Comparison of ENCODE assay signal across 27 cellular contexts in the genomic region with DNA sequence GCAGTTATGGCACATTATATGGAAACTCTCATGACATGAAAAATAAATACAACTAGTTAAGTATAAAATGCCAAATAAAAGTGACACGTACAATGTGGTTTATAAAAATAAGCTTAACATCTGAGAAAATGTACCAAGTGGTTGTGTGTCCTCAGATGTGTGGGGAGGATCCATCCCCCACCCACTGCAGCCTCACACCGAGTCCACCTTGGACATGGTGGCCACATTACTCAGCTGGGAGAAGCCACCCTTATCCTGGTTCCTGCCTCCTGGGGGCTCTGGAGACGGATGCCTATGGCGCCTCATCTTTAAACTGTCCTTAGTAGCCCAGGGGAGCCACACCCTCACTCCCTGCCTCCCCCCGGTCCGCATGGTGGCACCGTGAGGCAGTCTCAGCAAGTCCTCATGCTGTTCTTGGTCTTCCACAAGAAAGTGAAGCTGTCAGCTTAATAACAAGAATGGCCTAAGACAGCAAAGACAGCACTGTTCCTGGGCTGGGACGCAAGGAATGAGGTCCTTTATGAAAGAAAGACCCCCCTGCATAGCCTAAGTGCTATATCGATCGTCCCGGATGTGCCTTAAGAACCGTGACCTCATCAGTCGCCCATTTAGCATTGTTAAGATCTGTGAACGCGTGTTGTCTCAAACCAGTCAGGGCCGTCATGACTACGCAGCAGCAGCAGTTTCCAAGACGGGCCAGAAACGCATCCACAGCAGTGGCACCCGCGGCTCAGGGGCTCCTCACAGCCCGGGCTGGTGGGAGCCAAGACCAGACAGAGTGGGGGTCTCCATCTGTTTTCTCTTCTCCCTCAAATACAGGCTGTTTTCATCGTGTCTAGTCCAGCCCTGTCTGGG.
"Had no signal": no experiment of that assay in that cellular context is flagged by ENCODE, and none has a peak within 500 bp of the region (broad histone marks: within the 10 kb centered on the region; RNA-seq: fewer than 3 reads in every experiment).

No MANE protein-coding gene starts in this region.

- H3K27ac Mint-ChIP-seq: activated CD4-positive, alpha-beta memory T cell treated with anti-CD3 and anti-CD28 coated beads for 36 hours; activated naive CD4-positive, alpha-beta T cell treated with anti-CD3 and anti-CD28 coated beads for 36 hours; activated T-helper 1 cell treated with anti-CD3 and anti-CD28 coated beads, Interleukin-12 subunit alpha, Interleukin-12 subunit beta, Interleukin-2, Interleukin-4 antibody, amounts not matched to agents 30 ng/mL and 10 ng/mL and 1 ng/mL, durations not matched to agents 14 hours and 24 hours and 36 hours; dendritic cell treated with granulocyte-macrophage colony-stimulating factor and Interleukin-4, amounts not matched to agents 40 ng/mL and 50 ng/mL, for 4 days; memory B cell; natural killer cell had no signal

- ATAC-seq: left cardiac atrium; natural killer cell; sciatic nerve; stimulated activated naive B cell treated with anti-CD40 and anti-IgM and Interleukin-4, amounts not matched to agents 10 μg/mL and 1 μg/mL and 100 μg/mL, for 72 hours had no signal

- H3K9me3 ChIP-seq: testis had no signal

- H3K36me3 Mint-ChIP-seq: natural killer cell had no signal

- H3K27me3 ChIP-seq: testis had no signal

- H3K27ac ChIP-seq: epithelial cell of prostate had no signal

- H3K4me1 Mint-ChIP-seq: memory B cell; natural killer cell; stimulated activated naive B cell treated with anti-CD40 and anti-IgM and Interleukin-4, amounts not matched to agents 10 μg/mL and 1 μg/mL and 100 μg/mL, for 72 hours had no signal

- DNase-seq: activated CD4-positive, alpha-beta memory T cell treated with anti-CD3 and anti-CD28 coated beads for 36 hours; activated CD4-positive, alpha-beta T cell treated with anti-CD3 and anti-CD28 coated beads for 4 hours; activated CD4-positive, CD25-positive, alpha-beta regulatory T cell; activated CD8-positive, alpha-beta memory T cell treated with anti-CD3 and anti-CD28 coated beads, Interleukin-2, amount 50 U/mL, for 4 hours; activated effector memory CD4-positive, alpha-beta T cell treated with anti-CD3 and anti-CD28 coated beads, Interleukin-2, amount 50 U/mL, for 16 hours; activated naive CD4-positive, alpha-beta T cell treated with anti-CD3 and anti-CD28 coated beads for 36 hours; activated T-cell treated with anti-CD3 and anti-CD28 coated beads, Interleukin-2, amount 50 U/mL, for 1 hour; amniotic stem cell; caudate nucleus; effector CD4-positive, alpha-beta T cell; left cardiac atrium; natural killer cell; stimulated activated CD4-positive, alpha-beta T cell treated with anti-CD3 and anti-CD28 coated beads, Interleukin-1b, Interleukin-23, amount 100 ng/mL, for 48 hours; stimulated activated CD4-positive, alpha-beta T cell treated with anti-CD3 and anti-CD28 coated beads, Interleukin-4, amount 100 ng/mL, for 4 hours; stimulated activated CD8-positive, alpha-beta memory T cell treated with anti-CD3 and anti-CD28 coated beads, Interleukin-4, amount 100 ng/mL, for 48 hours; stimulated activated naive B cell treated with anti-CD40 and anti-IgM and Interleukin-4, amounts not matched to agents 10 μg/mL and 1 μg/mL and 100 μg/mL, for 72 hours; T-helper 1 cell; trophoblast cell had no signal

- H3K4me3 ChIP-seq: smooth muscle cell, testis had no signal

- FAIRE-seq: endometrium, keratinocyte had no signal

- H3K9me3 Mint-ChIP-seq: activated CD4-positive, alpha-beta memory T cell treated with anti-CD3 and anti-CD28 coated beads for 36 hours; activated naive CD4-positive, alpha-beta T cell treated with anti-CD3 and anti-CD28 coated beads for 36 hours; activated T-helper 1 cell treated with anti-CD3 and anti-CD28 coated beads, Interleukin-12 subunit alpha, Interleukin-12 subunit beta, Interleukin-2, Interleukin-4 antibody, amounts not matched to agents 30 ng/mL and 10 ng/mL and 1 ng/mL, durations not matched to agents 14 hours and 24 hours and 36 hours; dendritic cell treated with granulocyte-macrophage colony-stimulating factor and Interleukin-4, amounts not matched to agents 40 ng/mL and 50 ng/mL, for 4 days; memory B cell; natural killer cell; stimulated activated naive B cell treated with anti-CD40 and anti-IgM and Interleukin-4, amounts not matched to agents 10 μg/mL and 1 μg/mL and 100 μg/mL, for 72 hours had no signal

- H3K27me3 Mint-ChIP-seq: activated CD4-positive, alpha-beta memory T cell treated with anti-CD3 and anti-CD28 coated beads for 36 hours; dendritic cell treated with granulocyte-macrophage colony-stimulating factor and Interleukin-4, amounts not matched to agents 40 ng/mL and 50 ng/mL, for 4 days; memory B cell; stimulated activated naive B cell treated with anti-CD40 and anti-IgM and Interleukin-4, amounts not matched to agents 10 μg/mL and 1 μg/mL and 100 μg/mL, for 72 hours had no signal

- H3K4me2 ChIP-seq: smooth muscle cell had no signal

- H3K4me3 Mint-ChIP-seq: activated CD4-positive, alpha-beta memory T cell treated with anti-CD3 and anti-CD28 coated beads for 36 hours; activated naive CD4-positive, alpha-beta T cell treated with anti-CD3 and anti-CD28 coated beads for 36 hours; activated T-helper 1 cell treated with anti-CD3 and anti-CD28 coated beads, Interleukin-12 subunit alpha, Interleukin-12 subunit beta, Interleukin-2, Interleukin-4 antibody, amounts not matched to agents 30 ng/mL and 10 ng/mL and 1 ng/mL, durations not matched to agents 14 hours and 24 hours and 36 hours; dendritic cell treated with granulocyte-macrophage colony-stimulating factor and Interleukin-4, amounts not matched to agents 40 ng/mL and 50 ng/mL, for 4 days; memory B cell; natural killer cell; stimulated activated naive B cell treated with anti-CD40 and anti-IgM and Interleukin-4, amounts not matched to agents 10 μg/mL and 1 μg/mL and 100 μg/mL, for 72 hours had no signal
